In genomic region chr5:107553063-107553676, GRCh38 we compare ENCODE assay signal across 15 cellular contexts.
A peak's percentile ranks its signal among the peaks of the same experiment; 100 is the strongest.
DNase-seq lines count a peak whose midpoint lies in the region; ATAC-seq and TF ChIP-seq lines count a peak whose summit lies in the region.
"Had no signal": no experiment of that assay in that cellular context is flagged by ENCODE, and none has a peak within 500 bp of the region (broad histone marks: within the 10 kb centered on the region; RNA-seq: fewer than 3 reads in every experiment).

No MANE protein-coding gene starts in this region.

- intact Hi-C loops in activated CD8-positive, alpha-beta T cell treated with anti-CD3 and anti-CD28 coated beads for 36 hours (cut with micrococcal nuclease): no loop called here

- CTCF ChIA-PET in activated CD8-positive, alpha-beta T cell treated with anti-CD3 and anti-CD28 coated beads for 36 hours (lab: Charles Lee): interaction anchor here (1.6 to 2.3 kb wide), 2 partner anchors 9 to 19 kb away, joined by 4 to 6 read pairs; no protein-coding TSS in a partner anchor

- peak; percentile 41 for DNase-seq in GM04504 (ENCODE audit: low read depth)
- peak; percentile 27 for DNase-seq in NAMALWA (ENCODE audit: low spot score)
- peak; percentile 8 for DNase-seq in amniotic stem cell (lab: John Stamatoyannopoulos, UW)
- peak; percentile 39 for DNase-seq in nephron progenitor cell
- DNase-seq in activated CD8-positive, alpha-beta T cell treated with anti-CD3 and anti-CD28 coated beads for 36 hours: no peak
- no peak for DNase-seq in NCI-H1694 treated with DMSO at 0.1 percent for 48 hours (lab: John Stamatoyannopoulos, UW)
- DNase-seq in activated CD4-positive, alpha-beta T cell treated with anti-CD3 and anti-CD28 coated beads for 48 hours: no peak
- no peak for DNase-seq in effector CD4-positive, alpha-beta T cell
- DNase-seq: activated CD8-positive, alpha-beta memory T cell treated with anti-CD3 and anti-CD28 coated beads, Interleukin-2, amount 50 U/mL, for 48 hours; DMS53; gastrocnemius medialis; left colon; SHP77 treated with DMSO at 0.1 percent for 48 hours; thyroid gland had no signal

- POLR2A ChIA-PET in activated CD8-positive, alpha-beta T cell treated with anti-CD3 and anti-CD28 coated beads for 36 hours (lab: Charles Lee): no interaction called here

- peaks cover 36% of the 10 kb centered on the region for H3K4me1 Mint-ChIP-seq in nephron progenitor cell
- H3K4me1 Mint-ChIP-seq in activated CD8-positive, alpha-beta T cell treated with anti-CD3 and anti-CD28 coated beads for 36 hours (ENCODE audit: low read depth): no peaks in the 10 kb centered on the region

- no peaks in the 10 kb centered on the region for H3K9me3 Mint-ChIP-seq in nephron progenitor cell
- H3K9me3 Mint-ChIP-seq in activated CD8-positive, alpha-beta T cell treated with anti-CD3 and anti-CD28 coated beads for 36 hours: no peaks in the 10 kb centered on the region
- H3K9me3 Mint-ChIP-seq: dendritic cell treated with granulocyte-macrophage colony-stimulating factor and Interleukin-4, amounts not matched to agents 40 ng/mL and 50 ng/mL, for 4 days had no signal

- TF ChIP-seq CTCF in nephron progenitor cell (IDR thresholded peaks at IDR 0.05): no peak
- no peak for TF ChIP-seq CTCF in activated CD8-positive, alpha-beta T cell treated with anti-CD3 and anti-CD28 coated beads for 36 hours (IDR thresholded peaks at IDR 0.05)

- H3K36me3 Mint-ChIP-seq in nephron progenitor cell (ENCODE audit: low read depth): no peaks in the 10 kb centered on the region
- no peaks in the 10 kb centered on the region for H3K36me3 Mint-ChIP-seq in activated CD8-positive, alpha-beta T cell treated with anti-CD3 and anti-CD28 coated beads for 36 hours (ENCODE audit: low read depth)

- H3K27ac Mint-ChIP-seq in nephron progenitor cell: peak overlapping the region; percentile 66
- no peak overlapping the region for H3K27ac Mint-ChIP-seq in activated CD8-positive, alpha-beta T cell treated with anti-CD3 and anti-CD28 coated beads for 36 hours
- H3K27ac Mint-ChIP-seq: dendritic cell treated with granulocyte-macrophage colony-stimulating factor and Interleukin-4, amounts not matched to agents 40 ng/mL and 50 ng/mL, for 4 days had no signal

- ATAC-seq in activated CD8-positive, alpha-beta T cell treated with anti-CD3 and anti-CD28 coated beads for 36 hours: no peak
- ATAC-seq: gastrocnemius medialis, left colon had no signal

- H3K4me3 Mint-ChIP-seq in nephron progenitor cell: no peak overlapping the region
- no peak overlapping the region for H3K4me3 Mint-ChIP-seq in activated CD8-positive, alpha-beta T cell treated with anti-CD3 and anti-CD28 coated beads for 36 hours
- H3K4me3 Mint-ChIP-seq: dendritic cell treated with granulocyte-macrophage colony-stimulating factor and Interleukin-4, amounts not matched to agents 40 ng/mL and 50 ng/mL, for 4 days had no signal

- H3K27me3 Mint-ChIP-seq in nephron progenitor cell (ENCODE audit: low read depth, poor library complexity): no peaks in the 10 kb centered on the region
- peaks cover 6% of the 10 kb centered on the region for H3K27me3 Mint-ChIP-seq in activated CD8-positive, alpha-beta T cell treated with anti-CD3 and anti-CD28 coated beads for 36 hours

Comparison
In these comparisons a context has a peak if more than half of its experiments do, and no peak if none do; other contexts are left out.
1. DNase-seq: peak in GM04504 (single experiment), NAMALWA (single experiment), amniotic stem cell (single experiment) and nephron progenitor cell (single experiment); none in activated CD8-positive, alpha-beta T cell treated with anti-CD3 and anti-CD28 coated beads for 36 hours (single experiment), NCI-H1694 treated with DMSO at 0.1 percent for 48 hours (single experiment), activated CD4-positive, alpha-beta T cell treated with anti-CD3 and anti-CD28 coated beads for 48 hours (single experiment) and effector CD4-positive, alpha-beta T cell (single experiment).